Comparison of ENCODE assay signal across 8 cellular contexts in genomic region chr7:134985894-134986362, GRCh38. TPM values are rescaled to one million over a fixed set of nuclear protein-coding genes. Genes with fewer than 3 reads are reported as not detected.
A peak's percentile ranks its signal among the peaks of the same experiment; 100 is the strongest.
DNase-seq lines count a peak whose midpoint lies in the region; ATAC-seq, FAIRE-seq and TF ChIP-seq lines count a peak whose summit lies in the region.

No MANE protein-coding gene starts in this region.

- H3K79me1 ChIP-seq in H9 (ENCODE audit: insufficient read depth, low read depth, low read length, poor library complexity, severe bottlenecking): no peaks in the 10 kb centered on the region

- no CpG with 5 or more reads among the region's 8 CpGs for WGBS in H9 (ENCODE audit: extremely low coverage, insufficient read length, low lambda C conversion rate)

- no peak overlapping the region for H3T11ph ChIP-seq in H9 (ENCODE audit: low read length)

- no peak overlapping the region for H2AFZ ChIP-seq in H9 (ENCODE audit: low read length)

- peak overlapping the region in 2 of 3 experiments; percentile 92 to 99; a peak in 3 of 7 replicates for H3K27ac Mint-ChIP-seq in H9
- H3K27ac Mint-ChIP-seq in stimulated activated memory B cell treated with anti-CD40 and anti-IgM and Interleukin-4, amounts not matched to agents 10 μg/mL and 1 μg/mL and 100 μg/mL, for 72 hours: peak overlapping the region; percentile 95

- no peak overlapping the region for H4K8ac ChIP-seq in H9 (replicated peaks; ENCODE audit: insufficient read length, low read depth, low read length)

- no peaks in the 10 kb centered on the region for H3K4me1 ChIP-seq in H9 (ENCODE audit: insufficient read depth, low read length)

- H2BK120ac ChIP-seq in H9 (ENCODE audit: low read depth, low read length, poor library complexity, severe bottlenecking): no peak overlapping the region

- no peak overlapping the region for H2AK5ac ChIP-seq in H9 (ENCODE audit: insufficient read length, low read length)

- POLR2A ChIA-PET in RWPE1 (lab: Yijun Ruan, JAX; ENCODE audit: low non-redundant PET): no interaction called here

- no peak overlapping the region for H3K56ac ChIP-seq in H9 (ENCODE audit: insufficient read length, low read depth, low read length)

- H3K23ac ChIP-seq in H9 (ENCODE audit: insufficient read length, low read depth, low read length): no peak overlapping the region

- ATAC-seq in stimulated activated memory B cell treated with anti-CD40 and anti-IgM and Interleukin-4, amounts not matched to agents 10 μg/mL and 1 μg/mL and 100 μg/mL, for 72 hours: peak; percentile 83

- DNase-seq in GM12865 (ENCODE audit: low read depth): no peak
- DNase-seq in H9: no peak
- DNase-seq in RWPE1 (ENCODE audit: low spot score): no peak
- DNase-seq in foreskin fibroblast: no peak
- no peak for DNase-seq in COLO829 (ENCODE audit: low spot score)
- no peak for DNase-seq in H54 (ENCODE audit: insufficient read length, low spot score)
- DNase-seq in hypothalamus (lab: John Stamatoyannopoulos, UW): no peak

- H3K79me2 ChIP-seq in H9 (ENCODE audit: insufficient read depth, low read length): no peaks in the 10 kb centered on the region

- H3K4me2 ChIP-seq in H9 (ENCODE audit: insufficient read depth, insufficient read length, low read length): peak overlapping the region; percentile 82

- no peaks in the 10 kb centered on the region for H3K9me3 ChIP-seq in H9 (ENCODE audit: control insufficient read depth, low read depth, low read length)

- CTCF ChIA-PET in RWPE1 (lab: Yijun Ruan, JAX): interaction anchor here (0.6 to 1.2 kb wide), 4 partner anchors 10 to 1824 kb away, joined by 3 to 5 read pairs (median 3); partner anchors contain the start of gene TMEM140

- no peaks in the 10 kb centered on the region for H4K20me1 ChIP-seq in H9 (ENCODE audit: control insufficient read depth, insufficient read depth, insufficient read length)

- no peak overlapping the region for H2BK15ac ChIP-seq in H9 (ENCODE audit: low read depth, low read length)

- H3K4ac ChIP-seq in H9 (ENCODE audit: low read depth, low read length): no peak overlapping the region

- H3K23me2 ChIP-seq in H9 (ENCODE audit: insufficient read length, low read depth, low read length, poor library complexity, severe bottlenecking): peaks cover 3% of the 10 kb centered on the region

- no peak overlapping the region for H3K9ac ChIP-seq in H9 (ENCODE audit: extremely low read depth, insufficient read length, low read length)

- no peak overlapping the region for H2BK20ac ChIP-seq in H9 (ENCODE audit: low read depth, low read length, poor library complexity, severe bottlenecking)

- peaks cover 2% of the 10 kb centered on the region for H3K27me3 Mint-ChIP-seq in H9 (ENCODE audit: low read depth)
- no peaks in the 10 kb centered on the region for H3K27me3 Mint-ChIP-seq in stimulated activated memory B cell treated with anti-CD40 and anti-IgM and Interleukin-4, amounts not matched to agents 10 μg/mL and 1 μg/mL and 100 μg/mL, for 72 hours

- peak overlapping the region; percentile 93 for H3K4me3 Mint-ChIP-seq in H9
- H3K4me3 Mint-ChIP-seq in stimulated activated memory B cell treated with anti-CD40 and anti-IgM and Interleukin-4, amounts not matched to agents 10 μg/mL and 1 μg/mL and 100 μg/mL, for 72 hours: peak overlapping the region; percentile 97

- peaks cover 9 to 15% of the 10 kb centered on the region in 2 experiments for H3K4me1 Mint-ChIP-seq in H9
- peaks cover 21% of the 10 kb centered on the region for H3K4me1 Mint-ChIP-seq in stimulated activated memory B cell treated with anti-CD40 and anti-IgM and Interleukin-4, amounts not matched to agents 10 μg/mL and 1 μg/mL and 100 μg/mL, for 72 hours

- no peak for TF ChIP-seq POLR2A in H54 (IDR thresholded peaks at IDR 0.05; ENCODE audit: low read depth, low read length)

- H3K36me3 Mint-ChIP-seq in H9 (ENCODE audit: insufficient read depth in 1 of 3, low read depth in 3 of 3): peaks cover 0 to 14% (median 7%) of the 10 kb centered on the region in 3 experiments; a peak in 6 of 7 replicates
- peaks cover 8% of the 10 kb centered on the region for H3K36me3 Mint-ChIP-seq in stimulated activated memory B cell treated with anti-CD40 and anti-IgM and Interleukin-4, amounts not matched to agents 10 μg/mL and 1 μg/mL and 100 μg/mL, for 72 hours

- H3K9me3 Mint-ChIP-seq in H9: peaks cover 3% of the 10 kb centered on the region in 2 experiments; a peak in 3 of 5 replicates
- H3K9me3 Mint-ChIP-seq in stimulated activated memory B cell treated with anti-CD40 and anti-IgM and Interleukin-4, amounts not matched to agents 10 μg/mL and 1 μg/mL and 100 μg/mL, for 72 hours: no peaks in the 10 kb centered on the region

- FAIRE-seq in H54 (lab: Jason Lieb, UNC): no peak

- TF ChIP-seq CTCF in GM12865 (IDR thresholded peaks at IDR 0.05; ENCODE audit: insufficient read depth, low read depth, low read length, missing control alignments) (peak; percentile 27), H9 (conservative IDR thresholded peaks at IDR 0.05) (no peak), RWPE1 (conservative IDR thresholded peaks at IDR 0.05; ENCODE audit: low read depth) (no peak), foreskin fibroblast (IDR thresholded peaks at IDR 0.05; ENCODE audit: low read depth, low read length) (no peak)

- H3K27ac ChIP-seq in H9 (ENCODE audit: insufficient read length, low read depth, low read length): no peak overlapping the region
- H3K27ac ChIP-seq in RWPE1: peak overlapping the region; percentile 85

- no peak overlapping the region for H4K5ac ChIP-seq in H9 (ENCODE audit: insufficient read length, low read depth, low read length)

- H3K14ac ChIP-seq in H9 (ENCODE audit: insufficient read depth, low read length): no peak overlapping the region

- H3K4me3 ChIP-seq in GM12865 (ENCODE audit: low read depth, low read length) (peak overlapping the region; percentile 86), foreskin fibroblast (ENCODE audit: low read depth in 1 of 2, low read length in 2 of 2) (peak overlapping the region; percentile 83 to 84)

- H2BK5ac ChIP-seq in H9 (ENCODE audit: insufficient read length, low read length): no peak overlapping the region

- no peak overlapping the region for H4K91ac ChIP-seq in H9 (ENCODE audit: insufficient read length, low read depth, low read length)

- H3K27me3 ChIP-seq in H9 (ENCODE audit: insufficient read depth, low read length): no peaks in the 10 kb centered on the region

- H2BK12ac ChIP-seq in H9 (ENCODE audit: insufficient read length, low read depth, low read length): no peak overlapping the region

- H3K18ac ChIP-seq in H9 (ENCODE audit: insufficient read length, low read depth, low read length): no peak overlapping the region

RNA-seq across cellular contexts. Expression of gene AGBL3, which starts 0.4 kb away (rescaled TPM):
- total RNA-seq in H9 (2021): 1.2 and 2.4 TPM in 2 replicates
